Comparison of ENCODE assay signal across 13 cellular contexts in genomic region chr17:83110755-83111154, GRCh38. TPM values are rescaled to one million over a fixed set of nuclear protein-coding genes. Genes with fewer than 3 reads are reported as not detected.
DNase-seq lines count a peak whose midpoint lies in the region; ATAC-seq, FAIRE-seq and TF ChIP-seq lines count a peak whose summit lies in the region.
"Had no signal": no experiment of that assay in that cellular context is flagged by ENCODE, and none has a peak within 500 bp of the region (broad histone marks: within the 10 kb centered on the region; RNA-seq: fewer than 3 reads in every experiment).

No MANE protein-coding gene starts in this region.

- CTCF ChIA-PET in activated CD8-positive, alpha-beta memory T cell treated with anti-CD3 and anti-CD28 coated beads, Interleukin-2, amount 10 ng/mL, durations not matched to agents 7 days and 5 days (lab: Charles Lee) = no interaction called here

- peak overlapping the region; percentile 70 for H3K27ac ChIP-seq in subcutaneous abdominal adipose tissue (ENCODE audit: low read depth, low read length)

- no peak overlapping the region for H3K4me3 Mint-ChIP-seq in activated CD8-positive, alpha-beta memory T cell treated with anti-CD3 and anti-CD28 coated beads, Interleukin-2, amount 10 ng/mL, durations not matched to agents 7 days and 5 days
- H3K4me3 Mint-ChIP-seq: activated T-cell treated with anti-CD3 and anti-CD28 coated beads, Interleukin-2, amount 50 U/mL, for 4 hours; CD8-positive, alpha-beta memory T cell; natural killer cell had no signal

- H3K4me1 Mint-ChIP-seq in activated CD8-positive, alpha-beta memory T cell treated with anti-CD3 and anti-CD28 coated beads, Interleukin-2, amount 10 ng/mL, durations not matched to agents 7 days and 5 days = peaks cover 2% of the 10 kb centered on the region
- H3K4me1 Mint-ChIP-seq: CD8-positive, alpha-beta memory T cell had no signal

- peak overlapping the region in 2 of 5 donors; percentile 41 to 44 for H3K9ac ChIP-seq in subcutaneous abdominal adipose tissue (ENCODE audit: low read length in 5 of 5)

- H3K36me3 Mint-ChIP-seq in activated CD8-positive, alpha-beta memory T cell treated with anti-CD3 and anti-CD28 coated beads, Interleukin-2, amount 10 ng/mL, durations not matched to agents 7 days and 5 days = no peaks in the 10 kb centered on the region
- H3K36me3 Mint-ChIP-seq: CD8-positive, alpha-beta memory T cell; natural killer cell had no signal

- H3K4me3 ChIP-seq in HFF-Myc (replicated peaks; ENCODE audit: low read depth, low read length) = no peak overlapping the region
- H3K4me3 ChIP-seq in cardiac fibroblast (replicated peaks in 1 of 2; ENCODE audit: low read depth in 2 of 2, low read length in 2 of 2) = peak overlapping the region in 1 of 2 donors; percentile 41
- peak overlapping the region; percentile 17 to 57 (median 42) for H3K4me3 ChIP-seq in subcutaneous abdominal adipose tissue (ENCODE audit: low read depth in 1 of 5, low read length in 5 of 5)

- no peaks in the 10 kb centered on the region for H3K36me3 ChIP-seq in subcutaneous abdominal adipose tissue (ENCODE audit: control insufficient read depth in 5 of 5, insufficient read depth in 5 of 5, low read length in 5 of 5)

- no peaks in the 10 kb centered on the region for H3K9me3 Mint-ChIP-seq in activated CD8-positive, alpha-beta memory T cell treated with anti-CD3 and anti-CD28 coated beads, Interleukin-2, amount 10 ng/mL, durations not matched to agents 7 days and 5 days (ENCODE audit: low read depth)
- H3K9me3 Mint-ChIP-seq: activated T-cell treated with anti-CD3 and anti-CD28 coated beads, Interleukin-2, amount 50 U/mL, for 4 hours; CD8-positive, alpha-beta memory T cell; natural killer cell had no signal

- no peaks in the 10 kb centered on the region for H3K27me3 ChIP-seq in subcutaneous abdominal adipose tissue (ENCODE audit: control insufficient read depth in 5 of 5, insufficient read depth in 4 of 5, low read length in 5 of 5)

- H3K27ac Mint-ChIP-seq in activated CD8-positive, alpha-beta memory T cell treated with anti-CD3 and anti-CD28 coated beads, Interleukin-2, amount 10 ng/mL, durations not matched to agents 7 days and 5 days = no peak overlapping the region
- H3K27ac Mint-ChIP-seq: natural killer cell had no signal

- peak; percentile 5 for DNase-seq in HFF-Myc (ENCODE audit: extremely low read depth, low read depth)
- DNase-seq in cardiac fibroblast (ENCODE audit: low read depth in 2 of 2) = peak; percentile 59 to 62
- no peak for DNase-seq in left lobe of liver (ENCODE audit: low spot score)
- no peak for DNase-seq in COLO668 (lab: John Stamatoyannopoulos, UW; ENCODE audit: unreplicated experiment)
- no peak for DNase-seq in SKM-1 treated with dmso at 0.1 percent for 144 hours (lab: John Stamatoyannopoulos, UW; ENCODE audit: unreplicated experiment)
- DNase-seq in activated CD8-positive, alpha-beta memory T cell treated with anti-CD3 and anti-CD28 coated beads, Interleukin-2, amount 10 ng/mL, durations not matched to agents 7 days and 5 days = no peak
- DNase-seq in GM19239 (ENCODE audit: insufficient read length, low spot score) = no peak
- DNase-seq: activated T-cell treated with anti-CD3 and anti-CD28 coated beads, Interleukin-2, amount 50 U/mL, for 4 hours; CD8-positive, alpha-beta memory T cell; natural killer cell; NCI-H1092; SHP77 had no signal

- peaks cover 12 to 43% (median 39%) of the 10 kb centered on the region in 5 donors for H3K4me1 ChIP-seq in subcutaneous abdominal adipose tissue (ENCODE audit: control insufficient read depth in 5 of 5, insufficient read depth in 5 of 5, low read length in 5 of 5)

- no peak for TF ChIP-seq CTCF in HFF-Myc (IDR thresholded peaks at IDR 0.05; ENCODE audit: low read depth, low read length, missing control alignments)
- TF ChIP-seq CTCF in cardiac fibroblast (IDR thresholded peaks at IDR 0.05; ENCODE audit: low read depth, low read length) = no peak

- ATAC-seq in left lobe of liver = peak; percentile 68
- ATAC-seq in activated CD8-positive, alpha-beta memory T cell treated with anti-CD3 and anti-CD28 coated beads, Interleukin-2, amount 10 ng/mL, durations not matched to agents 7 days and 5 days = no peak
- ATAC-seq: activated T-cell treated with anti-CD3 and anti-CD28 coated beads, Interleukin-2, amount 50 U/mL, for 4 hours; natural killer cell had no signal

- FAIRE-seq in GM19239 (lab: Jason Lieb, UNC) = no peak

- H3K9me3 ChIP-seq in subcutaneous abdominal adipose tissue (ENCODE audit: control insufficient read depth in 5 of 5, low read length in 5 of 5) = no peaks in the 10 kb centered on the region

- peaks cover 34% of the 10 kb centered on the region for H3K27me3 Mint-ChIP-seq in activated CD8-positive, alpha-beta memory T cell treated with anti-CD3 and anti-CD28 coated beads, Interleukin-2, amount 10 ng/mL, durations not matched to agents 7 days and 5 days

RNA-seq across cellular contexts. Expression of gene METRNL, which starts 31.3 kb away (rescaled TPM):
- total RNA-seq in left lobe of liver = 4.7 TPM
- total RNA-seq in activated CD8-positive, alpha-beta memory T cell treated with anti-CD3 and anti-CD28 coated beads, Interleukin-2, amount 10 ng/mL, durations not matched to agents 7 days and 5 days = 10 to 100 TPM; 42.9 to 49.9 TPM

Comparison
In these comparisons a context has a peak if more than half of its experiments do, and no peak if none do; other contexts are left out.
1. DNase-seq: peak in HFF-Myc (single experiment) and cardiac fibroblast (2 of 2); none in left lobe of liver (single experiment), COLO668 (single experiment), SKM-1 treated with dmso at 0.1 percent for 144 hours (single experiment), activated CD8-positive, alpha-beta memory T cell treated with anti-CD3 and anti-CD28 coated beads, Interleukin-2, amount 10 ng/mL, durations not matched to agents 7 days and 5 days (single experiment) and GM19239 (single experiment).